In the genomic region with DNA sequence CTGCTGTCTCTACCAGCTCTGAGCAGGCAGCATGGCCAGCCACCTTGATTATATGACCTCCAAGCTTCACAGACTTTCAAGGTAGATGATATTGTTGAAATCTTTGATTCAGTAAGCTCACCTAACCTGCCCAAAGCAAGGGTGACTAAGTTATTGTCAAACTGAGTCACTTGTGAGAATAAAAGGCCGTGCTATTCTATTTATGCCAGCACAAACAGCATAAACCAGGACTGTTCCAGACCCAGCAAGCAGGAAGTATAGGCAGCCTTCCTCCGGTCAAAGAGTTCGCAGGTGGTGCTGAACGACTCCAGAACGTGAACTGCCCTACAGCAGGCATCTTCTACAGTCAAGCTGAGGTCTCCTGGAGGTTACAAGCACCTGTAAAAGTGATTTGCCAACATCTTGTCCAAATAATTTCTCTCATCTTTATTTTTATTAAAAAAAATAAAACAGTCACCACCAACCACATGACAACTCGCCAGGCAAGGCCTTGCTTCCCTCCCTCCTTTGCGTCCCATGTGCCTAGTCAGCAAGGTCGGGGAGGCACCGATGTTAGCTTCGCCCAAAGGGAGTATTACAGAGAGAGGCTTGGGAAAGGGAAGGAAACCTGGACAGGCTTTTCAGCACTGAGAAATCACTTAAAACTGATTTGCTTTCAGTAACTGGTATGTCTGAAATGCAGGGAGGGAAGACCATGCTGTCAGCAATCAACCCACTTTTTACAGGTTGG, we compare ENCODE assay signal across 30 cellular contexts. TPM values are rescaled to one million over a fixed set of nuclear protein-coding genes. Genes with fewer than 3 reads are reported as not detected.
A peak's percentile ranks its signal among the peaks of the same experiment; 100 is the strongest.
DNase-seq lines count a peak whose midpoint lies in the region; ATAC-seq and TF ChIP-seq lines count a peak whose summit lies in the region.
"Had no signal": no experiment of that assay in that cellular context is flagged by ENCODE, and none has a peak within 500 bp of the region (broad histone marks: within the 10 kb centered on the region; RNA-seq: fewer than 3 reads in every experiment).

No MANE protein-coding gene starts in this region.

- peak overlapping the region; percentile 34 for H3K23ac ChIP-seq in neuronal stem cell (ENCODE audit: low read depth, low read length, poor library complexity)

- peak overlapping the region; percentile 35 for H2BK12ac ChIP-seq in neuronal stem cell (ENCODE audit: low read length)

- H3K27me3 ChIP-seq in esophagus (ENCODE audit: control insufficient read depth in 1 of 2, insufficient read depth in 2 of 2, low read length in 2 of 2) (no peaks in the 10 kb centered on the region), neuronal stem cell (ENCODE audit: control insufficient read depth in 3 of 3, insufficient read depth in 3 of 3, low read depth in 1 of 3, low read length in 3 of 3) (peaks cover 0 to 2% (median 0%) of the 10 kb centered on the region in 3 experiments)
- H3K27me3 ChIP-seq: BLaER1 treated with 17β-estradiol and CSF1 and Interleukin-3, amounts not matched to agents 10 nM and 100 nM; Peyer's patch; vagina had no signal

- H3K27ac ChIP-seq in RWPE1 (peak overlapping the region; percentile 98), esophagus (ENCODE audit: low read depth in 2 of 2, low read length in 1 of 2) (peak overlapping the region; percentile 81 to 88), neuronal stem cell (replicated peaks; ENCODE audit: low read length) (no peak overlapping the region)
- H3K27ac ChIP-seq: BLaER1 treated with 17β-estradiol and CSF1 and Interleukin-3, amounts not matched to agents 10 nM and 100 nM; lower lobe of right lung; Peyer's patch; psoas muscle; thoracic aorta; vagina had no signal

- no peaks in the 10 kb centered on the region for H3K9me3 ChIP-seq in esophagus (ENCODE audit: control insufficient read depth in 2 of 2, insufficient read depth in 1 of 2, low read depth in 1 of 2, low read length in 1 of 2)
- H3K9me3 ChIP-seq in neuronal stem cell (replicated peaks in 1 of 2; ENCODE audit: control insufficient read depth in 2 of 2, insufficient read depth in 1 of 2, low read depth in 1 of 2, low read length in 2 of 2), result peaks cover 5 to 9% of the 10 kb centered on the region in 2 donors
- H3K9me3 ChIP-seq: Caco-2, lower lobe of right lung, Peyer's patch, psoas muscle, thoracic aorta, vagina had no signal

- no peak overlapping the region for H3K4ac ChIP-seq in neuronal stem cell (ENCODE audit: low read length)

- H2BK5ac ChIP-seq in neuronal stem cell (ENCODE audit: low read length), result no peak overlapping the region

- H2BK120ac ChIP-seq in neuronal stem cell (ENCODE audit: low read depth, low read length), result no peak overlapping the region

- DNase-seq in Calu3 (no peak), RWPE1 (ENCODE audit: low spot score) (peak; percentile 47), neuronal stem cell (ENCODE audit: low spot score) (no peak), NCI-H187 (lab: John Stamatoyannopoulos, UW) (no peak), HK-2 (ENCODE audit: unreplicated experiment) (no peak)
- DNase-seq: activated CD4-positive, alpha-beta T cell treated with anti-CD3 and anti-CD28 coated beads for 1 hour; activated CD8-positive, alpha-beta T cell treated with anti-CD3 and anti-CD28 coated beads, Interleukin-2, amount 10 ng/mL, durations not matched to agents 7 days and 5 days; activated naive CD4-positive, alpha-beta T cell treated with anti-CD3 and anti-CD28 coated beads, Interleukin-2, amount 50 U/mL, for 16 hours; activated T-cell treated with anti-CD3 and anti-CD28 coated beads, Interleukin-2, amount 50 U/mL, for 72 hours; amygdala; cortex of kidney; DND-41; foreskin fibroblast; Kasumi-1; lower lobe of right lung; NCI-H526; psoas muscle; small intestine; stimulated activated CD4-positive, alpha-beta T cell treated with anti-CD3 and anti-CD28 coated beads, Interleukin-2, amount 100 ng/mL, for 24 hours; stimulated activated naive B cell treated with anti-CD40 and anti-IgM and Interleukin-4, amounts not matched to agents 10 μg/mL and 1 μg/mL and 100 μg/mL, for 72 hours; T-helper 1 cell had no signal

- no peak overlapping the region for H2AK5ac ChIP-seq in neuronal stem cell (ENCODE audit: low read depth, low read length)

- intact Hi-C loops in Calu3 (cut with micrococcal nuclease; ENCODE audit: unreplicated experiment), result loop anchor here (10.0 kb wide), 1 partner anchor 321 kb away; a partner anchor contains a TSS

- TSS peak; percentile 25 for BruUV-seq in Calu3 (replicated peaks; lab: Mats Ljungman, UMichigan)

- peaks cover 51% of the 10 kb centered on the region for H3K36me3 Mint-ChIP-seq in Calu3 (ENCODE audit: insufficient read depth, unreplicated experiment)

- H3K4me3 ChIP-seq in esophagus (ENCODE audit: low read depth in 1 of 2, low read length in 2 of 2), result no peak overlapping the region
- H3K4me3 ChIP-seq in neuronal stem cell (ENCODE audit: low read length in 2 of 2), result no peak overlapping the region
- H3K4me3 ChIP-seq: BLaER1 treated with 17β-estradiol and CSF1 and Interleukin-3, amounts not matched to agents 10 nM and 100 nM; lower lobe of right lung; Peyer's patch; psoas muscle; thoracic aorta; vagina had no signal

- H3K4me2 ChIP-seq in neuronal stem cell (ENCODE audit: insufficient read depth, low read length, poor library complexity, severe bottlenecking), result no peak overlapping the region
- H3K4me2 ChIP-seq: BLaER1 treated with 17β-estradiol and CSF1 and Interleukin-3, amounts not matched to agents 10 nM and 100 nM had no signal

- H3K36me3 ChIP-seq in esophagus (ENCODE audit: control insufficient read depth in 2 of 2, insufficient read depth in 2 of 2, low read length in 1 of 2) (peaks cover 3 to 28% of the 10 kb centered on the region in 2 donors), neuronal stem cell (replicated peaks in 1 of 2; ENCODE audit: control insufficient read depth in 2 of 2, insufficient read depth in 2 of 2, low read length in 2 of 2) (peaks cover 9 to 47% of the 10 kb centered on the region in 2 donors)

- H2AFZ ChIP-seq in neuronal stem cell (ENCODE audit: low read length), result no peak overlapping the region

- peak overlapping the region; percentile 84 for H2BK15ac ChIP-seq in neuronal stem cell (ENCODE audit: low read length)

- 58 to 72% methylated on average over 10 of the region's 10 CpGs for WGBS in esophagus, 2 donors
- no CpG with 5 or more reads among the region's 10 CpGs for WGBS in neuronal stem cell (ENCODE audit: extremely low coverage in 2 of 2, insufficient read length in 2 of 2, insufficient replicate concordance in 1 of 2), 2 donors

- H3K4me1 Mint-ChIP-seq in Calu3 (ENCODE audit: low read depth, unreplicated experiment), result peaks cover 26% of the 10 kb centered on the region

- peaks cover 0 to 21% of the 10 kb centered on the region in 2 donors for H3K4me1 ChIP-seq in esophagus (ENCODE audit: control insufficient read depth in 2 of 2, insufficient read depth in 2 of 2, low read length in 1 of 2)
- peaks cover 6 to 13% of the 10 kb centered on the region in 2 donors for H3K4me1 ChIP-seq in neuronal stem cell (ENCODE audit: control insufficient read depth in 2 of 2, insufficient read depth in 1 of 2, low read depth in 1 of 2, low read length in 2 of 2)
- H3K4me1 ChIP-seq: Caco-2, psoas muscle had no signal

- no peaks in the 10 kb centered on the region for H3K27me3 Mint-ChIP-seq in Calu3 (ENCODE audit: unreplicated experiment)
- H3K27me3 Mint-ChIP-seq: stimulated activated naive B cell treated with anti-CD40 and anti-IgM and Interleukin-4, amounts not matched to agents 10 μg/mL and 1 μg/mL and 100 μg/mL, for 72 hours had no signal

- H4K8ac ChIP-seq in neuronal stem cell (ENCODE audit: low read depth, low read length), result peak overlapping the region; percentile 17

- POLR2A ChIA-PET in RWPE1 (lab: Yijun Ruan, JAX; ENCODE audit: low non-redundant PET), result interaction anchor here (0.5 to 0.8 kb wide), 2 partner anchors 27 to 34 kb away, joined by 3 read pairs; no protein-coding TSS in a partner anchor

- no peaks in the 10 kb centered on the region for H3K9me3 Mint-ChIP-seq in Calu3 (ENCODE audit: low read depth, unreplicated experiment)
- H3K9me3 Mint-ChIP-seq: activated T-cell treated with anti-CD3 and anti-CD28 coated beads, Interleukin-2, amount 50 U/mL, for 72 hours had no signal

- peak overlapping the region; percentile 28 for H3K18ac ChIP-seq in neuronal stem cell (ENCODE audit: low read length)

- ATAC-seq in GM18858 (IDR thresholded peaks at IDR 0.05; ENCODE audit: unreplicated experiment), result no peak
- ATAC-seq in HG03342 (IDR thresholded peaks at IDR 0.05; ENCODE audit: unreplicated experiment), result no peak
- ATAC-seq: activated CD8-positive, alpha-beta T cell treated with anti-CD3 and anti-CD28 coated beads, Interleukin-2, amount 10 ng/mL, durations not matched to agents 7 days and 5 days; activated T-cell treated with anti-CD3 and anti-CD28 coated beads, Interleukin-2, amount 50 U/mL, for 72 hours; lower lobe of right lung; psoas muscle; stimulated activated naive B cell treated with anti-CD40 and anti-IgM and Interleukin-4, amounts not matched to agents 10 μg/mL and 1 μg/mL and 100 μg/mL, for 72 hours had no signal

- H3K4me3 Mint-ChIP-seq in Calu3 (ENCODE audit: low read depth, unreplicated experiment), result no peak overlapping the region
- H3K4me3 Mint-ChIP-seq: activated CD8-positive, alpha-beta T cell treated with anti-CD3 and anti-CD28 coated beads, Interleukin-2, amount 10 ng/mL, durations not matched to agents 7 days and 5 days; activated T-cell treated with anti-CD3 and anti-CD28 coated beads, Interleukin-2, amount 50 U/mL, for 72 hours; stimulated activated naive B cell treated with anti-CD40 and anti-IgM and Interleukin-4, amounts not matched to agents 10 μg/mL and 1 μg/mL and 100 μg/mL, for 72 hours had no signal

- H3K9ac ChIP-seq in neuronal stem cell (ENCODE audit: low read depth, low read length, poor library complexity), result peak overlapping the region; percentile 40
- H3K9ac ChIP-seq: BLaER1 treated with 17β-estradiol and CSF1 and Interleukin-3, amounts not matched to agents 10 nM and 100 nM had no signal

- no peak overlapping the region for H3K14ac ChIP-seq in neuronal stem cell (ENCODE audit: low read length)

- CTCF ChIA-PET in Calu3 (lab: Charles Lee) (no interaction called here), RWPE1 (lab: Yijun Ruan, JAX) (interaction anchor here (0.6 kb wide), 1 partner anchor 1264 kb away, joined by 3 read pairs; no protein-coding TSS in a partner anchor)

- TF ChIP-seq CTCF in Calu3 (IDR thresholded peaks at IDR 0.05; ENCODE audit: unreplicated experiment) (no peak), RWPE1 (conservative IDR thresholded peaks at IDR 0.05; ENCODE audit: low read depth) (no peak)

- H3K79me1 ChIP-seq in neuronal stem cell (ENCODE audit: low read depth, low read length), result no peaks in the 10 kb centered on the region

- no peak overlapping the region for H3K27ac Mint-ChIP-seq in Calu3 (ENCODE audit: unreplicated experiment)
- H3K27ac Mint-ChIP-seq: activated CD8-positive, alpha-beta T cell treated with anti-CD3 and anti-CD28 coated beads, Interleukin-2, amount 10 ng/mL, durations not matched to agents 7 days and 5 days; activated T-cell treated with anti-CD3 and anti-CD28 coated beads, Interleukin-2, amount 50 U/mL, for 72 hours; stimulated activated naive B cell treated with anti-CD40 and anti-IgM and Interleukin-4, amounts not matched to agents 10 μg/mL and 1 μg/mL and 100 μg/mL, for 72 hours had no signal

- no peak overlapping the region for H4K91ac ChIP-seq in neuronal stem cell (ENCODE audit: low read depth, low read length, poor library complexity)

RNA-seq across cellular contexts. Expression of a gene that starts 10.8 kb away (rescaled TPM):
- total RNA-seq in Calu3 (2022), result 32.6 and 33.3 TPM in 2 replicates
- 10 to 100 TPM; 20.8 to 30.1 TPM for polyA plus RNA-seq in esophagus
- polyA plus RNA-seq in neuronal stem cell (2013, experiment 1 of 2), result 43.3 TPM
- polyA plus RNA-seq in neuronal stem cell (2013, experiment 2 of 2), result 45.1 TPM

RNA-seq across cellular contexts. Expression of a gene that starts 28.6 kb away (rescaled TPM):
- 38.3 and 40.3 TPM in 2 replicates for total RNA-seq in Calu3 (2022)
- polyA plus RNA-seq in esophagus, result 10 to 100 TPM; 18.1 to 28.0 TPM
- 3.6 TPM for polyA plus RNA-seq in neuronal stem cell (2013, experiment 1 of 2)
- polyA plus RNA-seq in neuronal stem cell (2013, experiment 2 of 2), result 3.4 TPM
- polyA plus RNA-seq: neural cell had no signal
